Comparison of ENCODE assay signal across 1 cellular context in genomic region chr1:100952104-100952745, GRCh38.
TF ChIP-seq lines count a peak whose summit lies in the region.

No MANE protein-coding gene starts in this region.

TF ChIP-seq in WTC11, 78 proteins besides CTCF, POLR2A, EP300 and RAD21 (continued from another document):
- TF ChIP-seq E2F1 (CRISPR knock-in tag; IDR thresholded peaks at IDR 0.05) (no peak), NR1H2 (CRISPR knock-in tag; IDR thresholded peaks at IDR 0.05) (no peak), ZNF281 (CRISPR knock-in tag; IDR thresholded peaks at IDR 0.05) (no peak), ZNF532 (CRISPR knock-in tag; IDR thresholded peaks at IDR 0.05; ENCODE audit: borderline replicate concordance) (no peak), ZNF423 (CRISPR knock-in tag; IDR thresholded peaks at IDR 0.05) (no peak)
